ENCODE assay signal across 25 cellular contexts in genomic region chr5:7410936-7411511, GRCh38. TPM values are rescaled to one million over a fixed set of nuclear protein-coding genes. Genes with fewer than 3 reads are reported as not detected.
DNase-seq lines count a peak whose midpoint lies in the region; ATAC-seq, FAIRE-seq and TF ChIP-seq lines count a peak whose summit lies in the region.
"Had no signal": no experiment of that assay in that cellular context is flagged by ENCODE, and none has a peak within 500 bp of the region (broad histone marks: within the 10 kb centered on the region; RNA-seq: fewer than 3 reads in every experiment).

No MANE protein-coding gene starts in this region.

- H2BK120ac ChIP-seq in H1 (replicated peaks; ENCODE audit: low read depth, low read length), result no peak overlapping the region

- peaks cover 0 to 10% (median 6%) of the 10 kb centered on the region in 4 experiments; a peak in 6 of 7 replicates for H3K4me1 ChIP-seq in H1 (replicated peaks in 1 of 4; ENCODE audit: control insufficient read depth in 3 of 4, insufficient read depth in 4 of 4, low read length in 3 of 4)
- H3K4me1 ChIP-seq in CD8-positive, alpha-beta memory T cell (ENCODE audit: insufficient read depth, low read length), result no peaks in the 10 kb centered on the region

- H3K23me2 ChIP-seq in H1 (ENCODE audit: low read depth, low read length), result no peaks in the 10 kb centered on the region

- FAIRE-seq in HTR-8/SVneo (lab: Jason Lieb, UNC) (peak; percentile 46), H1 (lab: Jason Lieb, UNC) (no peak), urothelium cell line (lab: Jason Lieb, UNC) (peak; percentile 95)
- FAIRE-seq: GM12891 had no signal

- no peak overlapping the region for H4K91ac ChIP-seq in H1 (replicated peaks; ENCODE audit: insufficient read length, low read length)

- TF ChIP-seq RAD21 in H1 (IDR thresholded peaks at IDR 0.05 in 1 of 2, conservative IDR thresholded peaks at IDR 0.05 in 1 of 2; ENCODE audit: low read depth in 2 of 2, low read length in 2 of 2), result no peak

- no peak overlapping the region for H3K4ac ChIP-seq in H1 (replicated peaks; ENCODE audit: insufficient read length, low read depth, low read length)

- H3K9me3 Mint-ChIP-seq in nephron progenitor cell, result peaks cover 32% of the 10 kb centered on the region
- peaks cover 0 to 12% (median 0%) of the 10 kb centered on the region in 5 donors for H3K9me3 Mint-ChIP-seq in CD8-positive, alpha-beta memory T cell

- H3K9ac ChIP-seq in H1 (replicated peaks in 1 of 4; ENCODE audit: extremely low read depth in 1 of 4, low read depth in 3 of 4, low read length in 3 of 4), result 0 out of 7 replicates have a peak overlapping the region, but pooled peaks of 1 of the 4 experiments have one; percentile 19

- H2AFZ ChIP-seq in H1 (ENCODE audit: low read length), result no peak overlapping the region

- no peak overlapping the region for H3K14ac ChIP-seq in H1 (ENCODE audit: insufficient read length)

- H3K36me3 Mint-ChIP-seq in nephron progenitor cell (ENCODE audit: low read depth), result peaks cover 77% of the 10 kb centered on the region
- H3K36me3 Mint-ChIP-seq in CD8-positive, alpha-beta memory T cell, result no peaks in the 10 kb centered on the region
- H3K36me3 Mint-ChIP-seq: CD4-positive, CD25-positive, alpha-beta regulatory T cell had no signal

- H3K9me3 ChIP-seq in H1 (ENCODE audit: insufficient read depth in 2 of 2, low read depth in 1 of 2, low read length in 1 of 2), result 0 out of 4 replicates have a peak, but pooled peaks cover 0 to 2% of the 10 kb centered on the region in 2 experiments
- no peaks in the 10 kb centered on the region for H3K9me3 ChIP-seq in CD8-positive, alpha-beta memory T cell (ENCODE audit: low read length)

- H3K23ac ChIP-seq in H1 (ENCODE audit: insufficient read length), result no peak overlapping the region

- H4K20me1 ChIP-seq in H1 (replicated peaks in 1 of 2; ENCODE audit: control insufficient read depth in 1 of 2, insufficient read depth in 2 of 2, low read length in 2 of 2), result peaks cover 3 to 5% of the 10 kb centered on the region in 2 experiments

- H3K36me3 ChIP-seq in H1 (ENCODE audit: control insufficient read depth in 2 of 4, insufficient read depth in 4 of 4, low read length in 3 of 4), result peaks cover 0 to 14% (median 6%) of the 10 kb centered on the region in 4 experiments; a peak in 7 of 8 replicates
- H3K36me3 ChIP-seq in CD8-positive, alpha-beta memory T cell (ENCODE audit: insufficient read depth, low read length), result no peaks in the 10 kb centered on the region

- H3K27ac Mint-ChIP-seq in nephron progenitor cell, result peak overlapping the region; percentile 84
- H3K27ac Mint-ChIP-seq in CD8-positive, alpha-beta memory T cell, result no peak overlapping the region
- H3K27ac Mint-ChIP-seq: CD4-positive, CD25-positive, alpha-beta regulatory T cell; HFFc6 had no signal

- 0 out of 2 replicates have a peak overlapping the region, but pooled peaks have one; percentile 26 for H2AK5ac ChIP-seq in H1 (ENCODE audit: low read depth, low read length)

- H3K4me3 ChIP-seq in H1 (ENCODE audit: extremely low read depth in 1 of 4, insufficient read depth in 2 of 4, low read depth in 3 of 4, low read length in 4 of 4), result no peak overlapping the region
- no peak overlapping the region for H3K4me3 ChIP-seq in CD8-positive, alpha-beta memory T cell (ENCODE audit: low read length)

- H3K79me2 ChIP-seq in H1 (ENCODE audit: control insufficient read depth in 1 of 2, insufficient read depth in 2 of 2, low read length in 2 of 2), result peaks cover 0 to 91% of the 10 kb centered on the region in 2 experiments; a peak in 2 of 4 replicates

- no peak overlapping the region for H2BK12ac ChIP-seq in H1 (ENCODE audit: low read depth, low read length)

- H4K8ac ChIP-seq in H1 (ENCODE audit: extremely low read depth, insufficient read depth, low read length), result no peak overlapping the region

- no peak for TF ChIP-seq EP300 in H1 (IDR thresholded peaks at IDR 0.05; ENCODE audit: borderline replicate concordance in 1 of 2, low read depth in 2 of 2, low read length in 2 of 2)

- 92% methylated on average over 5 of the region's 5 CpGs; no CpG with 5 or more reads in 1 of the 2 experiments for WGBS in H1 (ENCODE audit: extremely low coverage in 1 of 2, insufficient coverage in 1 of 2, insufficient read length in 1 of 2, insufficient replicate concordance in 2 of 2, low coverage in 1 of 2, low lambda C conversion rate in 2 of 2, missing lambda C conversion rate in 1 of 2), 2 experiments

- no peak overlapping the region for H2BK5ac ChIP-seq in H1 (ENCODE audit: low read depth, low read length)

- H3K27me3 Mint-ChIP-seq in nephron progenitor cell (ENCODE audit: low read depth, poor library complexity), result no peaks in the 10 kb centered on the region
- no peaks in the 10 kb centered on the region for H3K27me3 Mint-ChIP-seq in CD8-positive, alpha-beta memory T cell
- H3K27me3 Mint-ChIP-seq: CD4-positive, CD25-positive, alpha-beta regulatory T cell had no signal

- CTCF ChIA-PET in H1 (lab: Charles Lee; ENCODE audit: partially characterized antibody), result interaction anchor here (1.0 to 1.2 kb wide), 3 partner anchors 81 to 335 kb away, joined by 3 to 4 read pairs (median 3); no protein-coding TSS in a partner anchor
- CTCF ChIA-PET in CD8-positive, alpha-beta memory T cell (lab: Charles Lee), result no interaction called here

- peaks cover 61% of the 10 kb centered on the region for H3K4me1 Mint-ChIP-seq in nephron progenitor cell
- no peaks in the 10 kb centered on the region for H3K4me1 Mint-ChIP-seq in CD8-positive, alpha-beta memory T cell
- H3K4me1 Mint-ChIP-seq: CD4-positive, CD25-positive, alpha-beta regulatory T cell had no signal

- H3K27me3 ChIP-seq in H1 (replicated peaks in 1 of 4; ENCODE audit: control insufficient read depth in 3 of 4, extremely low read depth in 1 of 4, insufficient read depth in 3 of 4, low read length in 3 of 4), result no peaks in the 10 kb centered on the region
- no peaks in the 10 kb centered on the region for H3K27me3 ChIP-seq in CD8-positive, alpha-beta memory T cell (ENCODE audit: insufficient read depth, low read length, poor library complexity, severe bottlenecking)

- ATAC-seq in HG02678 (IDR thresholded peaks at IDR 0.05; ENCODE audit: unreplicated experiment) (no peak), GM19463 (IDR thresholded peaks at IDR 0.05; ENCODE audit: unreplicated experiment) (no peak)
- ATAC-seq: SK-N-SH treated with all-trans-retinoic acid at 6 μM for 48 hours had no signal

- H3K79me1 ChIP-seq in H1 (ENCODE audit: low read depth, low read length), result peaks cover 9% of the 10 kb centered on the region; the same call in 1 of the 2 replicates

- H2BK15ac ChIP-seq in H1 (ENCODE audit: low read length), result no peak overlapping the region

- H3K4me2 ChIP-seq in H1 (ENCODE audit: insufficient read depth in 1 of 2, low read depth in 2 of 2, low read length in 2 of 2), result no peak overlapping the region

- POLR2A ChIA-PET in H1 (lab: Charles Lee; ENCODE audit: partially characterized antibody), result interaction anchor here (0.7 to 2.4 kb wide), 4 partner anchors 8 to 12 kb away, joined by 3 to 13 read pairs (median 4); no protein-coding TSS in a partner anchor
- POLR2A ChIA-PET in CD8-positive, alpha-beta memory T cell (lab: Charles Lee), result no interaction called here

- TF ChIP-seq CTCF in H1 (IDR thresholded peaks at IDR 0.05; ENCODE audit: control extremely low read depth in 1 of 3, insufficient read depth in 1 of 3, low read depth in 1 of 3, low read length in 3 of 3) (no peak), nephron progenitor cell (IDR thresholded peaks at IDR 0.05) (no peak)

- H2BK20ac ChIP-seq in H1 (ENCODE audit: low read length), result no peak overlapping the region

- H3K4me3 Mint-ChIP-seq in nephron progenitor cell, result no peak overlapping the region
- H3K4me3 Mint-ChIP-seq in CD8-positive, alpha-beta memory T cell, result no peak overlapping the region
- H3K4me3 Mint-ChIP-seq: CD4-positive, CD25-positive, alpha-beta regulatory T cell; HFFc6 had no signal

- TF ChIP-seq POLR2A in H1 (IDR thresholded peaks at IDR 0.05; ENCODE audit: control extremely low read depth in 1 of 2, low read depth in 2 of 2, low read length in 2 of 2), result no peak

- H3K18ac ChIP-seq in H1 (ENCODE audit: extremely low read depth, low read length), result no peak overlapping the region

- no peak overlapping the region for H3K56ac ChIP-seq in H1 (replicated peaks; ENCODE audit: insufficient read length, low read depth, low read length)

- DNase-seq in HTR-8/SVneo (ENCODE audit: insufficient read length, low spot score) (no peak), H1 (ENCODE audit: low read depth in 1 of 2, low spot score in 2 of 2) (no peak), nephron progenitor cell (no peak), urothelium cell line (ENCODE audit: low spot score) (peak; percentile 68)
- no peak for DNase-seq in activated CD8-positive, alpha-beta memory T cell treated with anti-CD3 and anti-CD28 coated beads for 24 hours
- DNase-seq in CD8-positive, alpha-beta memory T cell, result no peak
- DNase-seq: CD4-positive, CD25-positive, alpha-beta regulatory T cell; COR-L47; DMS79; HFFc6; KBM-7; MM.1S; NCI-H1048; NCI-H1436; NCI-H1930; NCI-H226; NCI-H510A treated with DMSO at 0.1 percent for 48 hours; NCI-H748 treated with DMSO at 0.1 percent for 48 hours; SHP77 treated with DMSO at 0.1 percent for 48 hours had no signal

- H3K27ac ChIP-seq in H1 (ENCODE audit: low read depth, low read length), result no peak overlapping the region
- H3K27ac ChIP-seq in CD8-positive, alpha-beta memory T cell (ENCODE audit: low read depth, low read length), result no peak overlapping the region
- H3K27ac ChIP-seq: RWPE1 had no signal

- no peak overlapping the region for H4K5ac ChIP-seq in H1 (ENCODE audit: insufficient read length, low read depth, low read length)

TF ChIP-seq in H1, 55 proteins besides CTCF, POLR2A, EP300 and RAD21:
- TF ChIP-seq POLR2AphosphoS5 (IDR thresholded peaks at IDR 0.05; ENCODE audit: low read depth, low read length) (peak; percentile 59; the same call in 1 of the 2 replicates), TCF12 (IDR thresholded peaks at IDR 0.05; ENCODE audit: low read depth, low read length) (no peak)

RNA-seq across cellular contexts. Expression of gene ADCY2, which starts 15.1 kb away (rescaled TPM):
- 122 and 131 TPM in 2 replicates for total RNA-seq in H1 (2021; fragmentation: NEBNext Ultra II Directional; extraction: Animal tissue kit (Norgen Biotek cat#: 25700))
- 28.6 and 35.8 TPM in 2 replicates for polyA plus RNA-seq in H1 (2011; rRNA removed)
- 35.3 TPM for polyA plus RNA-seq in H1 (2011; cell fraction: cytosol; rRNA removed)
- polyA plus RNA-seq in H1 (2011; cell fraction: nucleus; rRNA removed), result 111 TPM
- polyA plus RNA-seq in H1 (2012, experiment 1 of 2), result 32.6 to 58.0 TPM (median 43.3 TPM) in 4 replicates
- polyA plus RNA-seq in H1 (2012, experiment 2 of 2), result 12.4 TPM
- polyA plus RNA-seq in H1 (2013, experiment 1 of 2), result 20.7 TPM
- polyA plus RNA-seq in H1 (2013, experiment 2 of 2), result 21.5 TPM
- polyA minus RNA-seq in H1 (2011; rRNA and poly(A)+ RNA removed), result 515 and 527 TPM in 2 replicates
- polyA minus RNA-seq in H1 (2011; cell fraction: cytosol; rRNA and poly(A)+ RNA removed), result 70.8 TPM
- 671 TPM for polyA minus RNA-seq in H1 (2011; cell fraction: nucleus; rRNA and poly(A)+ RNA removed)
- not detected for total RNA-seq in CD8-positive, alpha-beta memory T cell
- polyA plus RNA-seq in CD8-positive, alpha-beta memory T cell, result not detected
- total RNA-seq: CD4-positive, CD25-positive, alpha-beta regulatory T cell; HFFc6 had no signal
- polyA plus RNA-seq: BJ; CD4-positive, CD25-positive, alpha-beta regulatory T cell had no signal

Comparison
In these comparisons a context has a peak if more than half of its experiments do, and no peak if none do; other contexts are left out.
1. RNA of gene ADCY2, which starts 15.1 kb away (total RNA-seq): 122 to 131 TPM in H1; not detected in CD8-positive, alpha-beta memory T cell; every median in the first group is over 100 times any median in the second.